ENCODE assay signal across 9 cellular contexts in the genomic region with DNA sequence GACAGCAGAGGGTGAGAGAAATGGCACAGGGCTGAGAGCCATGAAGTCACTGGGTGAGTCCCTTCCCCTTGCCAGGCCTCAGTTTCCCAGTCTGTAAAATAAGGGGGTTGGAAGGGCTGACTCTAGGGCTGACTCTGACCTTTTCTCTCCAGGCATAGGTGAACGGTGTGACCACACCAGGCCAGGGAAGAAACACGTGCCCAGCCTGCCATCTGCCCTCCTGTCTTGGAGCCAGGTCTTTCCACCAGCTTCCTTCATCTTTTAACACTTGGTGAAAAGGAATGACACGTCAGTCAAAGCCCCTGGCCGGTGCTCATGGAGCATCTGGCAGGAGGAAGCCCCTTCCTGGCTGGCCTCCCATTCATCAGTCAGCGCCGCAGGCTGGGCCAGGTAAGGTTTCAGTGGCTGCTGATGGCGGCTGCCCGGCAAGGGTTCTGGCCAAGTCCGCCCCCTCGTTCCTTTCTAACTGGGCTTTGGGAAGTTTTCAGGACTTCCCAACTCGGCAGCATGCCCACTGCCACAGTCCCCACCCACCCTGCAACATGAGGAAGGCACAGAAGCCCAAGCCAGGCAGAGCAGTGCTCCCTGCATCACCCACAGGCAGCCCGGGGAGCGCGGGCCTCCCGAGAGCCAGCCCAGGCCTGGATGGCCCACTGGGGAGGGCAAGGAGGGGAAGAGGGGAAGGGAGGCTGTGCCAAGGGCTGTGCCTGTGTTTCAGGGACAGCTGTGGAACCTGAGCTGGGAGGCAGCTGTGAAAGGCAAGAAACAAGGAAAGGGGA.
DNase-seq lines count a peak whose midpoint lies in the region; ATAC-seq, FAIRE-seq and TF ChIP-seq lines count a peak whose summit lies in the region.
"Had no signal": no experiment of that assay in that cellular context is flagged by ENCODE, and none has a peak within 500 bp of the region (broad histone marks: within the 10 kb centered on the region; RNA-seq: fewer than 3 reads in every experiment).

No MANE protein-coding gene starts in this region.

- H4K20me1 ChIP-seq in H9 (ENCODE audit: control insufficient read depth, insufficient read depth, insufficient read length): no peaks in the 10 kb centered on the region

- peaks cover 22% of the 10 kb centered on the region for H3K27me3 Mint-ChIP-seq in H9 (ENCODE audit: low read depth)

- no peaks in the 10 kb centered on the region for H3K36me3 ChIP-seq in skeletal muscle tissue (ENCODE audit: control insufficient read depth in 3 of 3, insufficient read depth in 3 of 3, low read length in 3 of 3)
- H3K36me3 ChIP-seq in kidney (ENCODE audit: control insufficient read depth in 1 of 2, insufficient read depth in 2 of 2, low read length in 2 of 2): no peaks in the 10 kb centered on the region

- WGBS in H9 (ENCODE audit: extremely low coverage, insufficient read length, low lambda C conversion rate): no CpG with 5 or more reads among the region's 15 CpGs
- WGBS in right cardiac atrium: 29% methylated on average over 15 of the region's 15 CpGs

- no peak overlapping the region for H2BK15ac ChIP-seq in H9 (ENCODE audit: low read depth, low read length)

- H3K14ac ChIP-seq in H9 (ENCODE audit: insufficient read depth, low read length): peak overlapping the region; percentile 31

- no peak overlapping the region for H2BK5ac ChIP-seq in H9 (ENCODE audit: insufficient read length, low read length)

- H3K4me1 ChIP-seq in H9 (ENCODE audit: insufficient read depth, low read length) (no peaks in the 10 kb centered on the region), right cardiac atrium (ENCODE audit: control insufficient read depth, insufficient read depth, low read length) (peaks cover 13% of the 10 kb centered on the region), skeletal muscle tissue (ENCODE audit: control insufficient read depth in 3 of 3, insufficient read depth in 3 of 3, low read length in 3 of 3) (peaks cover 30 to 36% (median 31%) of the 10 kb centered on the region in 3 donors), kidney (ENCODE audit: control insufficient read depth in 1 of 2, insufficient read depth in 1 of 2, low read depth in 1 of 2, low read length in 2 of 2) (peaks cover 18 to 21% of the 10 kb centered on the region in 2 donors)

- FAIRE-seq in kidney (lab: Jason Lieb, UNC): no peak

- no peaks in the 10 kb centered on the region for H3K79me2 ChIP-seq in H9 (ENCODE audit: insufficient read depth, low read length)

- no peak overlapping the region for H3K4ac ChIP-seq in H9 (ENCODE audit: low read depth, low read length)

- no peak overlapping the region for H2AK5ac ChIP-seq in H9 (ENCODE audit: insufficient read length, low read length)

- H3K27me3 ChIP-seq in H9 (ENCODE audit: insufficient read depth, low read length) (no peaks in the 10 kb centered on the region), right cardiac atrium (ENCODE audit: control insufficient read depth, insufficient read depth) (no peaks in the 10 kb centered on the region), skeletal muscle tissue (ENCODE audit: control insufficient read depth in 3 of 3, insufficient read depth in 3 of 3, low read length in 3 of 3) (peaks cover 0 to 7% (median 0%) of the 10 kb centered on the region in 3 donors)

- intact Hi-C loops in right cardiac atrium (cut with DNase I) (loop anchor here in 1 of 4 donors (5.0 kb wide), 1 partner anchor 35 kb away; no protein-coding TSS in a partner anchor), kidney (cut with DNase I) (no loop called here)

- no peak overlapping the region for H2AFZ ChIP-seq in H9 (ENCODE audit: low read length)

- H3K4me1 Mint-ChIP-seq in H9: peaks cover 26 to 32% of the 10 kb centered on the region in 2 experiments

- H4K8ac ChIP-seq in H9 (replicated peaks; ENCODE audit: insufficient read length, low read depth, low read length): no peak overlapping the region

- peak overlapping the region; percentile 46 for H2BK20ac ChIP-seq in H9 (ENCODE audit: low read depth, low read length, poor library complexity, severe bottlenecking)

- peak; percentile 48 for DNase-seq in H9
- peak; percentile 60 for DNase-seq in astrocyte of the cerebellum (ENCODE audit: low read depth)
- peak; percentile 83 to 91 (median 91) for DNase-seq in right cardiac atrium
- no peak for DNase-seq in UCSD-AML1 (lab: John Stamatoyannopoulos, UW; ENCODE audit: unreplicated experiment)
- no peak for DNase-seq in activated CD4-positive, alpha-beta T cell treated with anti-CD3 and anti-CD28 coated beads for 4 hours
- no peak for DNase-seq in SIG-M5 treated with dmso at 0.1 percent for 504 hours (lab: John Stamatoyannopoulos, UW; ENCODE audit: unreplicated experiment)
- no peak for DNase-seq in kidney
- DNase-seq: activated CD4-positive, alpha-beta T cell treated with anti-CD3 and anti-CD28 coated beads for 48 hours had no signal

- no peak overlapping the region for H4K5ac ChIP-seq in H9 (ENCODE audit: insufficient read length, low read depth, low read length)

- H3K9me3 ChIP-seq in H9 (ENCODE audit: control insufficient read depth, low read depth, low read length) (no peaks in the 10 kb centered on the region), right cardiac atrium (ENCODE audit: control insufficient read depth, low read length) (no peaks in the 10 kb centered on the region), skeletal muscle tissue (ENCODE audit: control insufficient read depth in 3 of 3, low read length in 3 of 3) (no peaks in the 10 kb centered on the region), kidney (ENCODE audit: control insufficient read depth in 1 of 2, low read length in 2 of 2) (no peaks in the 10 kb centered on the region)

- H3K27ac ChIP-seq in H9 (ENCODE audit: insufficient read length, low read depth, low read length) (no peak overlapping the region), right cardiac atrium (ENCODE audit: low read length) (peak overlapping the region; percentile 5), skeletal muscle tissue (ENCODE audit: low read depth, low read length) (peak overlapping the region; percentile 84), kidney (ENCODE audit: low read depth in 2 of 2, low read length in 2 of 2) (peak overlapping the region in 1 of 2 donors; percentile 40)

- H3K4me3 ChIP-seq in astrocyte of the cerebellum (ENCODE audit: low read depth, low read length) (no peak overlapping the region), right cardiac atrium (ENCODE audit: low read length) (no peak overlapping the region), skeletal muscle tissue (ENCODE audit: low read length in 3 of 3) (peak overlapping the region; percentile 52 to 54 (median 54)), kidney (ENCODE audit: low read length in 2 of 2) (no peak overlapping the region)

- H3K56ac ChIP-seq in H9 (ENCODE audit: insufficient read length, low read depth, low read length): no peak overlapping the region

- peaks cover 3 to 14% (median 8%) of the 10 kb centered on the region in 3 experiments for H3K36me3 Mint-ChIP-seq in H9 (ENCODE audit: insufficient read depth in 1 of 3, low read depth in 3 of 3)

- H3K23me2 ChIP-seq in H9 (ENCODE audit: insufficient read length, low read depth, low read length, poor library complexity, severe bottlenecking): no peaks in the 10 kb centered on the region

- no peak overlapping the region for H3K4me3 Mint-ChIP-seq in H9

- ATAC-seq in right cardiac atrium: peak; percentile 80 to 85

- no peak overlapping the region for H2BK120ac ChIP-seq in H9 (ENCODE audit: low read depth, low read length, poor library complexity, severe bottlenecking)

- peak overlapping the region in 1 of 3 experiments; percentile 87; a peak in 1 of 7 replicates for H3K27ac Mint-ChIP-seq in H9

- H4K91ac ChIP-seq in H9 (ENCODE audit: insufficient read length, low read depth, low read length): no peak overlapping the region

- no peak overlapping the region for H3K23ac ChIP-seq in H9 (ENCODE audit: insufficient read length, low read depth, low read length)

- no peak overlapping the region for H3T11ph ChIP-seq in H9 (ENCODE audit: low read length)

- H3K4me2 ChIP-seq in H9 (ENCODE audit: insufficient read depth, insufficient read length, low read length): no peak overlapping the region

- H3K9me3 Mint-ChIP-seq in H9: peaks cover 10 to 15% of the 10 kb centered on the region in 2 experiments

- no peak overlapping the region for H3K9ac ChIP-seq in H9 (ENCODE audit: extremely low read depth, insufficient read length, low read length)
- peak overlapping the region; percentile 64 to 74 (median 72) for H3K9ac ChIP-seq in skeletal muscle tissue (ENCODE audit: low read depth in 1 of 3, low read length in 3 of 3)
- peak overlapping the region in 1 of 2 donors; percentile 51 for H3K9ac ChIP-seq in kidney (ENCODE audit: low read length in 2 of 2)

- TF ChIP-seq CTCF in H9 (conservative IDR thresholded peaks at IDR 0.05) (no peak), astrocyte of the cerebellum (IDR thresholded peaks at IDR 0.05; ENCODE audit: low read depth, low read length, missing control alignments) (no peak), kidney (IDR thresholded peaks at IDR 0.05; ENCODE audit: borderline replicate concordance, extremely low read depth, insufficient read depth) (no peak)

- H3K18ac ChIP-seq in H9 (ENCODE audit: insufficient read length, low read depth, low read length): peak overlapping the region; percentile 21

- no peaks in the 10 kb centered on the region for H3K79me1 ChIP-seq in H9 (ENCODE audit: insufficient read depth, low read depth, low read length, poor library complexity, severe bottlenecking)

- in situ Hi-C loops in astrocyte of the cerebellum (cut with HindIII; ENCODE audit: low sequenced_read_pairs): no loop called here

- no peak overlapping the region for H2BK12ac ChIP-seq in H9 (ENCODE audit: insufficient read length, low read depth, low read length)

Comparison
In these comparisons a context has a peak if more than half of its experiments do, and no peak if none do; other contexts are left out.
1. DNase-seq: peak in H9 (single experiment), astrocyte of the cerebellum (single experiment) and right cardiac atrium (3 of 3); none in UCSD-AML1 (single experiment), activated CD4-positive, alpha-beta T cell treated with anti-CD3 and anti-CD28 coated beads for 4 hours (0 of 2), SIG-M5 treated with dmso at 0.1 percent for 504 hours (single experiment) and kidney (single experiment).
2. H3K4me3 ChIP-seq: peak in skeletal muscle tissue (3 of 3); none in astrocyte of the cerebellum (single experiment), right cardiac atrium (single experiment) and kidney (0 of 2).